In genomic region chr15:91989821-91990220, GRCh38 we compare ENCODE assay signal across 34 cellular contexts.
"Had no signal": no experiment of that assay in that cellular context is flagged by ENCODE, and none has a peak within 500 bp of the region (broad histone marks: within the 10 kb centered on the region; RNA-seq: fewer than 3 reads in every experiment).

No MANE protein-coding gene starts in this region.

- H3K36me3 ChIP-seq: MG63 had no signal

- H3K27me3 ChIP-seq: MG63 had no signal

- H3K27ac ChIP-seq: KMS-11 had no signal

- H3K9me3 ChIP-seq: MG63 had no signal

- H3K9ac ChIP-seq: KMS-11 had no signal

- H3K4me2 ChIP-seq: KMS-11 had no signal

- H3K4me3 ChIP-seq: MG63 had no signal

- DNase-seq: Karpas-422, Kasumi-1, MG63, MM.1S, MV-4-11, NCI-H1048, NCI-H1092, NCI-H1092 treated with DMSO at 0.1 percent for 48 hours, NCI-H1105, NCI-H1105 treated with DMSO at 0.1 percent for 48 hours, NCI-H1417 treated with DMSO at 0.1 percent for 48 hours, NCI-H1436, NCI-H1436 treated with DMSO at 0.1 percent for 48 hours, NCI-H146, NCI-H1694, NCI-H1694 treated with DMSO at 0.1 percent for 48 hours, NCI-H187, NCI-H187 treated with DMSO at 0.1 percent for 48 hours, NCI-H1930, NCI-H2029, NCI-H2029 treated with DMSO at 0.1 percent for 48 hours, NCI-H2081, NCI-H2081 treated with DMSO at 0.1 percent for 48 hours, NCI-H2107, NCI-H2171, NCI-H2171 treated with DMSO at 0.1 percent for 48 hours, NCI-H2227 treated with DMSO at 0.1 percent for 48 hours, NCI-H226, NCI-H345, NCI-H446, NCI-H446 treated with DMSO at 0.1 percent for 48 hours, NCI-H510A, NCI-H510A treated with DMSO at 0.1 percent for 48 hours had no signal
